9 cellular contexts compared by ENCODE assay signal in the genomic region with DNA sequence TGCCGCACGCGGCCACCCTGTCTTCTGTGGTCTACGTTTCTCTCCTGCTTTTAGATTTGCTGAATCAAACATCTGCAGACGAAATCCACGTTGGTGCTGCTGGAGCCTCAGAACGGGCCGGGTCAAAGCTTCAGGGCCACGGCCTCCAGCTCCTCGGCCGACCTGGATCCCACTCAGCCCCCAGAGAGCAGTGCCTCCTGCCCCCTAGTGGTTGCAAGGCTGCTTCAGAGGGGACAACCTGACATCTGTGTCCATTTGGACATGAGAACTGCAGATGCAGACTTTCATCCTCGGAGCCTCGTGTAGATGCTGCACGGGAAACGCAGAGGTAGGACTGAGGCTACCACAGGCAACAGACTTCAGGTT. TPM values are rescaled to one million over a fixed set of nuclear protein-coding genes. Genes with fewer than 3 reads are reported as not detected.
DNase-seq lines count a peak whose midpoint lies in the region; ATAC-seq, FAIRE-seq and TF ChIP-seq lines count a peak whose summit lies in the region.
"Had no signal": no experiment of that assay in that cellular context is flagged by ENCODE, and none has a peak within 500 bp of the region (broad histone marks: within the 10 kb centered on the region; RNA-seq: fewer than 3 reads in every experiment).

No MANE protein-coding gene starts in this region.

- H3K4me1 Mint-ChIP-seq in activated naive CD4-positive, alpha-beta T cell treated with anti-CD3 and anti-CD28 coated beads, Interleukin-2, amount 10 ng/mL, durations not matched to agents 7 days and 5 days, result no peaks in the 10 kb centered on the region

- no peaks in the 10 kb centered on the region for H3K9me3 ChIP-seq in RWPE2 (ENCODE audit: severe bottlenecking)
- H3K9me3 ChIP-seq in pancreas, result no peaks in the 10 kb centered on the region

- no peak overlapping the region for H3K4me3 Mint-ChIP-seq in activated naive CD4-positive, alpha-beta T cell treated with anti-CD3 and anti-CD28 coated beads, Interleukin-2, amount 10 ng/mL, durations not matched to agents 7 days and 5 days

- no peak for FAIRE-seq in pancreas (lab: Jason Lieb, UNC)

- TF ChIP-seq CTCF in RWPE2 (IDR thresholded peaks at IDR 0.05; ENCODE audit: poor library complexity, severe bottlenecking) (peak; percentile 46), fibroblast of pulmonary artery (IDR thresholded peaks at IDR 0.05; ENCODE audit: low read length, missing control alignments) (peak; percentile 57), pancreas (IDR thresholded peaks at IDR 0.05) (peak in 3 of 4 donors; percentile 23 to 30 (median 24))

- peaks cover 66% of the 10 kb centered on the region for H3K36me3 ChIP-seq in RWPE2 (ENCODE audit: low read depth)
- peaks cover 0 to 7% (median 4%) of the 10 kb centered on the region in 3 donors for H3K36me3 ChIP-seq in pancreas

- CTCF ChIA-PET in activated naive CD4-positive, alpha-beta T cell treated with anti-CD3 and anti-CD28 coated beads, Interleukin-2, amount 10 ng/mL, durations not matched to agents 7 days and 5 days (lab: Charles Lee), result interaction anchor here (1.0 kb wide), 1 partner anchor 300 kb away, joined by 3 read pairs; no protein-coding TSS in a partner anchor

- H3K27me3 Mint-ChIP-seq in activated naive CD4-positive, alpha-beta T cell treated with anti-CD3 and anti-CD28 coated beads, Interleukin-2, amount 10 ng/mL, durations not matched to agents 7 days and 5 days, result no peaks in the 10 kb centered on the region

- no peaks in the 10 kb centered on the region for H3K4me1 ChIP-seq in RWPE2 (ENCODE audit: insufficient read depth, poor library complexity, severe bottlenecking)
- no peaks in the 10 kb centered on the region for H3K4me1 ChIP-seq in pancreas

- intact Hi-C loops in pancreas (cut with DNase I), result no loop called here

- peak; percentile 36 for DNase-seq in activated naive CD4-positive, alpha-beta T cell treated with anti-CD3 and anti-CD28 coated beads, Interleukin-2, amount 10 ng/mL, durations not matched to agents 7 days and 5 days
- no peak for DNase-seq in activated naive CD4-positive, alpha-beta T cell treated with anti-CD3 and anti-CD28 coated beads, Interleukin-2, amount 50 U/mL, for 16 hours
- DNase-seq in RWPE2 (ENCODE audit: low spot score) (no peak), fibroblast of pulmonary artery (ENCODE audit: low read depth) (peak; percentile 37), pancreas (peak in 1 of 6 donors; percentile 29), SKM-1 treated with dmso at 0.1 percent for 144 hours (lab: John Stamatoyannopoulos, UW; ENCODE audit: unreplicated experiment) (no peak), NOMO-1 (lab: John Stamatoyannopoulos, UW; ENCODE audit: unreplicated experiment in 2 of 2) (no peak), LoVo (ENCODE audit: low spot score) (no peak)

- H3K27ac Mint-ChIP-seq in activated naive CD4-positive, alpha-beta T cell treated with anti-CD3 and anti-CD28 coated beads, Interleukin-2, amount 10 ng/mL, durations not matched to agents 7 days and 5 days, result peak overlapping the region; percentile 38

- ATAC-seq in RWPE2 (ENCODE audit: low read depth), result no peak
- peak in 3 of 4 donors; percentile 35 to 58 (median 40) for ATAC-seq in pancreas

- H3K36me3 Mint-ChIP-seq in activated naive CD4-positive, alpha-beta T cell treated with anti-CD3 and anti-CD28 coated beads, Interleukin-2, amount 10 ng/mL, durations not matched to agents 7 days and 5 days, result peaks cover 46% of the 10 kb centered on the region

- no peaks in the 10 kb centered on the region for H3K27me3 ChIP-seq in RWPE2 (ENCODE audit: insufficient read depth, poor library complexity, severe bottlenecking)
- H3K27me3 ChIP-seq in pancreas, result no peaks in the 10 kb centered on the region

- H3K27ac ChIP-seq in RWPE2 (ENCODE audit: poor library complexity, severe bottlenecking), result no peak overlapping the region
- H3K27ac ChIP-seq in pancreas, result no peak overlapping the region
- H3K27ac ChIP-seq: skin epidermis had no signal

- WGBS in pancreas, 2 donors, result 59 to 62% methylated on average over 15 of the region's 15 CpGs

- H3K9me3 Mint-ChIP-seq in activated naive CD4-positive, alpha-beta T cell treated with anti-CD3 and anti-CD28 coated beads, Interleukin-2, amount 10 ng/mL, durations not matched to agents 7 days and 5 days, result peaks cover 16% of the 10 kb centered on the region

- H3K4me3 ChIP-seq in RWPE2 (ENCODE audit: severe bottlenecking) (no peak overlapping the region), fibroblast of pulmonary artery (replicated peaks; ENCODE audit: low read depth, low read length) (no peak overlapping the region), pancreas (no peak overlapping the region)
- H3K4me3 ChIP-seq: skin epidermis had no signal

RNA-seq across cellular contexts. Expression of a gene that starts 23.0 kb away (rescaled TPM):
- total RNA-seq in pancreas, result not detected
- not detected for polyA plus RNA-seq in pancreas

RNA-seq across cellular contexts. Expression of a gene that starts 55.5 kb away (rescaled TPM):
- total RNA-seq in pancreas, result 10 to 100 TPM in 2 of 6 donors, 1 to 10 TPM in 4; 6.5 to 26.1 (median 7.8) TPM
- 10 to 100 TPM; 19.2 to 19.7 TPM for polyA plus RNA-seq in pancreas

Comparison
In these comparisons a context has a peak if more than half of its experiments do, and no peak if none do; other contexts are left out.
1. DNase-seq: peak in activated naive CD4-positive, alpha-beta T cell treated with anti-CD3 and anti-CD28 coated beads, Interleukin-2, amount 10 ng/mL, durations not matched to agents 7 days and 5 days (single experiment) and fibroblast of pulmonary artery (single experiment); none in activated naive CD4-positive, alpha-beta T cell treated with anti-CD3 and anti-CD28 coated beads, Interleukin-2, amount 50 U/mL, for 16 hours (single experiment), RWPE2 (single experiment), SKM-1 treated with dmso at 0.1 percent for 144 hours (single experiment), NOMO-1 (0 of 2) and LoVo (single experiment).
2. Peak in every context shown above with its lines, with median percentiles within 50 percentile points of each other: CTCF ChIP-seq.